In the genomic region with DNA sequence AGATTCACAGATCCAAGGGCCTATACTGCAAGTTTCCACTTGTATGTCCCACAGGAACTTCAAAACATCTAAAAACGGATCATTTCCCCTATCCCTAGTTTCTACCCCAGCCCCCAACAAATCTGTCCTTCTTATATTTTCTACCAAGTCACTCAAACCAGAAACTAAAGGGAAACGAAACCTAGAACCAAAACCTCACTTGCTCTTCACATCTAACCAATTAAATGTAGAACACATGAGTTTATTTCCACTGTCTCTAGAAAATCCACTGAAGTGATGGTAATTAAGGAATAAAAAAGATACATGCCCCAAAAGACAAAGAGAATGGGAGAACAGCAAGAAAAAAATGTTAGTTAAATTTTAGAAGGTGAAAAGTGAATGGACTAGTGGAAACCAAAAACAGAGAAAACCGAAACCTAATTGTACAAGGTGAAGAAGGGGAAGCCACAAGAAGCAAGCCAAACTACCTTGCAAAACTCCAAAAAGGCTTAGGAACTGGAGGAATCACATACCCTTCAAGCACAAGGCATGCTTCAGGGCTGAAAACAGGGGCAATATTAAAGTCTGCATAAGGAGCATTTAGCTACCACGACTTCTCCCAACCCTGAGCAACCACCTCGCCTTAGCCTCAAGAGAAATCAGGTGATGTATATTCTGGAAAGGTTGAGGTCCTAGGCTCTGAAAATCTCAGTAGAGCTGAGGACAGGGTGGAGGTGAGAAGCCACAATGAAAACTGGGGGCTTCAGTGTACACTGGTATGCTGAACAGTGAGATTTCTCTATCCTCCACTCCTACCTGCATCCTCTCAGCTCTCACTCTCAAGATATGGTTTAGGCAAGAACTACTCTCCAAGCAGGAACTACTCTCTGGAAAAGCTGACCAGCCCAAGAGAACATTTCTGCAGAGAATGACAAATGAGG, we compare ENCODE assay signal across 10 cellular contexts. TPM values are rescaled to one million over a fixed set of nuclear protein-coding genes. Genes with fewer than 3 reads are reported as not detected.
DNase-seq lines count a peak whose midpoint lies in the region; ATAC-seq and TF ChIP-seq lines count a peak whose summit lies in the region.
"Had no signal": no experiment of that assay in that cellular context is flagged by ENCODE, and none has a peak within 500 bp of the region (broad histone marks: within the 10 kb centered on the region; RNA-seq: fewer than 3 reads in every experiment).

No MANE protein-coding gene starts in this region.

- DNase-seq in activated CD4-positive, alpha-beta T cell treated with anti-CD3 and anti-CD28 coated beads for 36 hours = no peak
- DNase-seq in activated CD4-positive, alpha-beta T cell treated with anti-CD3 and anti-CD28 coated beads for 4 hours = no peak
- DNase-seq in naive B cell = no peak
- DNase-seq in left cardiac atrium = no peak
- no peak for DNase-seq in H9
- DNase-seq in effector memory CD4-positive, alpha-beta T cell = no peak
- DNase-seq: NCI-H1930 had no signal

- H2BK15ac ChIP-seq in H9 (ENCODE audit: low read depth, low read length) = no peak overlapping the region

- no peaks in the 10 kb centered on the region for H3K9me3 Mint-ChIP-seq in activated CD4-positive, alpha-beta T cell treated with anti-CD3 and anti-CD28 coated beads for 36 hours (ENCODE audit: low read depth)
- no peaks in the 10 kb centered on the region for H3K9me3 Mint-ChIP-seq in naive B cell
- H3K9me3 Mint-ChIP-seq in H9 = no peaks in the 10 kb centered on the region

- peaks cover 23% of the 10 kb centered on the region for H3K4me1 ChIP-seq in KMS-11 (ENCODE audit: low read depth, poor library complexity, severe bottlenecking)
- no peaks in the 10 kb centered on the region for H3K4me1 ChIP-seq in H9 (ENCODE audit: insufficient read depth, low read length)
- no peaks in the 10 kb centered on the region for H3K4me1 ChIP-seq in effector memory CD4-positive, alpha-beta T cell (ENCODE audit: control insufficient read depth, insufficient read depth, low read length, poor library complexity, severe bottlenecking)
- H3K4me1 ChIP-seq: A549 had no signal

- no peak for TF ChIP-seq CTCF in KMS-11 (conservative IDR thresholded peaks at IDR 0.05; ENCODE audit: low read depth, low read length)
- TF ChIP-seq CTCF in H9 (conservative IDR thresholded peaks at IDR 0.05) = no peak

- no peak overlapping the region for H2BK20ac ChIP-seq in H9 (ENCODE audit: low read depth, low read length, poor library complexity, severe bottlenecking)

- peak overlapping the region; percentile 52 for H3K27ac Mint-ChIP-seq in activated CD4-positive, alpha-beta T cell treated with anti-CD3 and anti-CD28 coated beads for 36 hours
- peak overlapping the region in 5 of 6 donors; percentile 3 to 87 (median 70) for H3K27ac Mint-ChIP-seq in naive B cell
- no peak overlapping the region; a peak in 1 of 7 replicates for H3K27ac Mint-ChIP-seq in H9

- H3K4me3 Mint-ChIP-seq in activated CD4-positive, alpha-beta T cell treated with anti-CD3 and anti-CD28 coated beads for 36 hours = no peak overlapping the region
- peak overlapping the region in 5 of 8 donors; percentile 1 to 51 (median 22) for H3K4me3 Mint-ChIP-seq in naive B cell
- H3K4me3 Mint-ChIP-seq in H9 = no peak overlapping the region

- H3K23me2 ChIP-seq in H9 (ENCODE audit: insufficient read length, low read depth, low read length, poor library complexity, severe bottlenecking) = no peaks in the 10 kb centered on the region

- peaks cover 42% of the 10 kb centered on the region for H3K36me3 Mint-ChIP-seq in activated CD4-positive, alpha-beta T cell treated with anti-CD3 and anti-CD28 coated beads for 36 hours (ENCODE audit: low read depth)
- H3K36me3 Mint-ChIP-seq in naive B cell = peaks cover 6 to 21% of the 10 kb centered on the region in 2 donors
- peaks cover 21 to 74% (median 73%) of the 10 kb centered on the region in 3 experiments; a peak in 6 of 7 replicates for H3K36me3 Mint-ChIP-seq in H9 (ENCODE audit: insufficient read depth in 1 of 3, low read depth in 3 of 3)

- no peak overlapping the region for H3K18ac ChIP-seq in H9 (ENCODE audit: insufficient read length, low read depth, low read length)

- H4K20me1 ChIP-seq in KMS-11 (ENCODE audit: insufficient read depth) (0 out of 2 replicates have a peak, but pooled peaks cover 5% of the 10 kb centered on the region), H9 (ENCODE audit: control insufficient read depth, insufficient read depth, insufficient read length) (no peaks in the 10 kb centered on the region)

- POLR2A ChIA-PET in activated CD4-positive, alpha-beta T cell treated with anti-CD3 and anti-CD28 coated beads for 36 hours (lab: Charles Lee) = no interaction called here

- no peaks in the 10 kb centered on the region for H3K79me1 ChIP-seq in H9 (ENCODE audit: insufficient read depth, low read depth, low read length, poor library complexity, severe bottlenecking)

- H3K79me2 ChIP-seq in KMS-11 (ENCODE audit: insufficient read depth, low read depth) (no peaks in the 10 kb centered on the region), H9 (ENCODE audit: insufficient read depth, low read length) (no peaks in the 10 kb centered on the region)

- intact Hi-C loops in activated CD4-positive, alpha-beta T cell treated with anti-CD3 and anti-CD28 coated beads for 36 hours (cut with DNase I, micrococcal nuclease) = no loop called here
- intact Hi-C loops in left cardiac atrium (cut with DNase I) = no loop called here

- H3K9me3 ChIP-seq in H9 (ENCODE audit: control insufficient read depth, low read depth, low read length) = no peaks in the 10 kb centered on the region
- no peaks in the 10 kb centered on the region for H3K9me3 ChIP-seq in effector memory CD4-positive, alpha-beta T cell (ENCODE audit: control insufficient read depth, low read length)
- H3K9me3 ChIP-seq: A549 had no signal

- peak overlapping the region; percentile 3; the same call in 1 of the 2 replicates for H3K27ac ChIP-seq in KMS-11
- no peak overlapping the region for H3K27ac ChIP-seq in H9 (ENCODE audit: insufficient read length, low read depth, low read length)
- no peak overlapping the region for H3K27ac ChIP-seq in effector memory CD4-positive, alpha-beta T cell (ENCODE audit: insufficient read depth, low read length, poor library complexity, severe bottlenecking)
- H3K27ac ChIP-seq: A549 had no signal

- CTCF ChIA-PET in activated CD4-positive, alpha-beta T cell treated with anti-CD3 and anti-CD28 coated beads for 36 hours (lab: Charles Lee) = interaction anchor here (0.6 to 1.4 kb wide), 4 partner anchors 21 to 376 kb away, joined by 3 to 4 read pairs (median 4); no protein-coding TSS in a partner anchor

- no peak overlapping the region for H3K56ac ChIP-seq in H9 (ENCODE audit: insufficient read length, low read depth, low read length)

- no peak overlapping the region for H3K4me3 ChIP-seq in KMS-11 (IDR thresholded peaks at IDR 0.05; ENCODE audit: insufficient read depth, low read depth, low read length)
- no peak overlapping the region for H3K4me3 ChIP-seq in effector memory CD4-positive, alpha-beta T cell (ENCODE audit: insufficient read depth, low read depth, low read length, poor library complexity, severe bottlenecking)
- H3K4me3 ChIP-seq: A549 had no signal

- H3K9ac ChIP-seq in KMS-11 = no peak overlapping the region
- no peak overlapping the region for H3K9ac ChIP-seq in H9 (ENCODE audit: extremely low read depth, insufficient read length, low read length)

- no peak overlapping the region for H4K91ac ChIP-seq in H9 (ENCODE audit: insufficient read length, low read depth, low read length)

- H3K4ac ChIP-seq in H9 (ENCODE audit: low read depth, low read length) = no peak overlapping the region

- no peak for ATAC-seq in activated CD4-positive, alpha-beta T cell treated with anti-CD3 and anti-CD28 coated beads for 36 hours
- peak; percentile 73 for ATAC-seq in GM21825 (IDR thresholded peaks at IDR 0.05; ENCODE audit: unreplicated experiment)
- ATAC-seq in naive B cell (ENCODE audit: low read depth in 2 of 2) = peak; percentile 36 to 50
- ATAC-seq in left cardiac atrium = no peak
- ATAC-seq: A549 had no signal

- no peak overlapping the region for H2BK12ac ChIP-seq in H9 (ENCODE audit: insufficient read length, low read depth, low read length)

- H3K36me3 ChIP-seq in KMS-11 (ENCODE audit: insufficient read depth) = peaks cover 17% of the 10 kb centered on the region
- peaks cover 72% of the 10 kb centered on the region for H3K36me3 ChIP-seq in effector memory CD4-positive, alpha-beta T cell (ENCODE audit: control insufficient read depth, insufficient read depth, low read length)

- no peak overlapping the region for H4K8ac ChIP-seq in H9 (replicated peaks; ENCODE audit: insufficient read length, low read depth, low read length)

- no peak overlapping the region for H2BK5ac ChIP-seq in H9 (ENCODE audit: insufficient read length, low read length)

- no peak overlapping the region for H3K14ac ChIP-seq in H9 (ENCODE audit: insufficient read depth, low read length)

- WGBS in H9 (ENCODE audit: extremely low coverage, insufficient read length, low lambda C conversion rate) = no CpG with 5 or more reads among the region's 5 CpGs

- H2AFZ ChIP-seq in KMS-11 (ENCODE audit: low read depth) (no peak overlapping the region), H9 (ENCODE audit: low read length) (no peak overlapping the region)

- H4K5ac ChIP-seq in H9 (ENCODE audit: insufficient read length, low read depth, low read length) = no peak overlapping the region

- H3K23ac ChIP-seq in H9 (ENCODE audit: insufficient read length, low read depth, low read length) = no peak overlapping the region

- H2AK5ac ChIP-seq in H9 (ENCODE audit: insufficient read length, low read length) = no peak overlapping the region

- H3K27me3 Mint-ChIP-seq in activated CD4-positive, alpha-beta T cell treated with anti-CD3 and anti-CD28 coated beads for 36 hours = no peaks in the 10 kb centered on the region
- no peaks in the 10 kb centered on the region for H3K27me3 Mint-ChIP-seq in naive B cell
- H3K27me3 Mint-ChIP-seq in H9 (ENCODE audit: low read depth) = no peaks in the 10 kb centered on the region

- H3T11ph ChIP-seq in H9 (ENCODE audit: low read length) = no peak overlapping the region

- peak overlapping the region; percentile 13 for H3K4me2 ChIP-seq in KMS-11
- H3K4me2 ChIP-seq in H9 (ENCODE audit: insufficient read depth, insufficient read length, low read length) = no peak overlapping the region
- H3K4me2 ChIP-seq: A549 had no signal

- peaks cover 13% of the 10 kb centered on the region for H3K4me1 Mint-ChIP-seq in activated CD4-positive, alpha-beta T cell treated with anti-CD3 and anti-CD28 coated beads for 36 hours
- H3K4me1 Mint-ChIP-seq in naive B cell (peaks cover 14 to 18% (median 16%) of the 10 kb centered on the region in 3 donors), H9 (no peaks in the 10 kb centered on the region)

- H2BK120ac ChIP-seq in H9 (ENCODE audit: low read depth, low read length, poor library complexity, severe bottlenecking) = no peak overlapping the region

- no peaks in the 10 kb centered on the region for H3K27me3 ChIP-seq in KMS-11 (ENCODE audit: insufficient read depth, low read depth)
- H3K27me3 ChIP-seq in H9 (ENCODE audit: insufficient read depth, low read length) = no peaks in the 10 kb centered on the region
- no peaks in the 10 kb centered on the region for H3K27me3 ChIP-seq in effector memory CD4-positive, alpha-beta T cell (replicated peaks; ENCODE audit: control insufficient read depth, insufficient read depth, low read length, poor library complexity, severe bottlenecking)

RNA-seq across cellular contexts. Expression of gene SMU1, which starts 11.1 kb away (rescaled TPM):
- 10 to 100 TPM; 23.2 to 29.6 TPM for total RNA-seq in activated CD4-positive, alpha-beta T cell treated with anti-CD3 and anti-CD28 coated beads for 36 hours
- polyA plus RNA-seq in naive B cell (ENCODE audit: low read depth in 6 of 6) = 10 to 100 TPM; 19.6 to 44.5 (median 25.8) TPM
- total RNA-seq in left cardiac atrium (10 to 100 TPM; 14.2 to 16.7 TPM), H9 (2021) (26.3 and 26.9 TPM in 2 replicates)

RNA-seq across cellular contexts. Expression of gene DNAJA1, which starts 40.3 kb away (rescaled TPM):
- total RNA-seq in activated CD4-positive, alpha-beta T cell treated with anti-CD3 and anti-CD28 coated beads for 36 hours = 100 to 1,000 TPM; 198 to 266 TPM
- 100 to 1,000 TPM in 1 of 6 donors, 10 to 100 TPM in 5; 69.9 to 104 (median 86.7) TPM for polyA plus RNA-seq in naive B cell (ENCODE audit: low read depth in 6 of 6)
- total RNA-seq in left cardiac atrium (10 to 100 TPM; 75.5 to 93.2 TPM), H9 (2021) (217 and 218 TPM in 2 replicates)

Comparison
In these comparisons a context has a peak if more than half of its experiments do, and no peak if none do; other contexts are left out.
1. ATAC-seq: peak in GM21825 (single experiment) and naive B cell (2 of 2); none in activated CD4-positive, alpha-beta T cell treated with anti-CD3 and anti-CD28 coated beads for 36 hours (single experiment) and left cardiac atrium (0 of 2).
2. H3K27ac Mint-ChIP-seq: peak in activated CD4-positive, alpha-beta T cell treated with anti-CD3 and anti-CD28 coated beads for 36 hours (single experiment) and naive B cell (5 of 6); none in H9 (0 of 3).
3. H3K4me3 Mint-ChIP-seq: peak in naive B cell (5 of 8); none in activated CD4-positive, alpha-beta T cell treated with anti-CD3 and anti-CD28 coated beads for 36 hours (single experiment) and H9 (0 of 2).